Comparison of ENCODE assay signal across 28 cellular contexts in the genomic region with DNA sequence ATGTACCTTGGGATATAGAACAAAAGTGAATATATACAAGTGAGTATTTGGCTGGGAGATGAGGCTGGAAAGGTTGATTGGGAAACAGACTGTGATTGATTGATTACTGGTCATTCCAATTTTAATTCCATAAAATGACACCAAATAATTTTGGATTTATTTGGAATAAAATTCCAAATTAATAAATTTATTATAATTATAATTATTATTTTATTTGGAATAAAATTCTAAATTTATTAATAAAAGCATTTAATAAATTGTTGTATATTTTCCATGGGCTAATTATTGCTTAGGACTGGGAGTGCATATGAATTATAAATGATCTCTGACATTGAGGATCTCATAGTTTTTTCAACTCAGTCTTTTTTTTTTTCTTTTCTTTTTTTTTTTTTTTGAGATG.
"Had no signal": no experiment of that assay in that cellular context is flagged by ENCODE, and none has a peak within 500 bp of the region (broad histone marks: within the 10 kb centered on the region; RNA-seq: fewer than 3 reads in every experiment).

No MANE protein-coding gene starts in this region.

- H3K4me1 ChIP-seq: parathyroid adenoma, prostate gland, right atrium auricular region, right lobe of liver, sigmoid colon, stomach, tibial artery, transverse colon, upper lobe of left lung, vagina had no signal

- H3K9me3 ChIP-seq: ovary, prostate gland, right atrium auricular region, right lobe of liver, sigmoid colon, stomach, thoracic aorta, tibial artery, transverse colon, upper lobe of left lung, vagina had no signal

- H3K27ac ChIP-seq: ovary, parathyroid adenoma, prostate gland, right atrium auricular region, right lobe of liver, sigmoid colon, stomach, thoracic aorta, tibial artery, transverse colon, upper lobe of left lung, vagina had no signal

- H3K36me3 ChIP-seq: neural progenitor cell, ovary, prostate gland, right atrium auricular region, right lobe of liver, sigmoid colon, stomach, thoracic aorta, tibial artery, transverse colon, upper lobe of left lung, vagina had no signal

- H3K27ac Mint-ChIP-seq: naive thymus-derived CD4-positive, alpha-beta T cell; natural killer cell; nephron; neural progenitor cell; stimulated activated effector memory CD8-positive, alpha-beta T cell treated with anti-CD3 and anti-CD28 coated beads, Interleukin-12 subunit alpha, Interleukin-12 subunit beta, amount 100 ng/mL, for 72 hours; stimulated activated naive B cell treated with anti-CD40 and anti-IgM and Interleukin-4, amounts not matched to agents 10 μg/mL and 1 μg/mL and 100 μg/mL, for 72 hours; stimulated activated naive CD8-positive, alpha-beta T cell treated with anti-CD3 and anti-CD28 coated beads, Interleukin-15, Interleukin-2, amounts not matched to agents 100 ng/mL and 50 ng/mL, for 24 hours had no signal

- ATAC-seq: naive thymus-derived CD4-positive, alpha-beta T cell; natural killer cell; right lobe of liver; stimulated activated effector memory CD8-positive, alpha-beta T cell treated with anti-CD3 and anti-CD28 coated beads, Interleukin-12 subunit alpha, Interleukin-12 subunit beta, amount 100 ng/mL, for 72 hours; stimulated activated naive B cell treated with anti-CD40 and anti-IgM and Interleukin-4, amounts not matched to agents 10 μg/mL and 1 μg/mL and 100 μg/mL, for 72 hours had no signal

- H3K4me1 Mint-ChIP-seq: naive thymus-derived CD4-positive, alpha-beta T cell; natural killer cell; nephron; stimulated activated effector memory CD8-positive, alpha-beta T cell treated with anti-CD3 and anti-CD28 coated beads, Interleukin-12 subunit alpha, Interleukin-12 subunit beta, amount 100 ng/mL, for 72 hours; stimulated activated naive B cell treated with anti-CD40 and anti-IgM and Interleukin-4, amounts not matched to agents 10 μg/mL and 1 μg/mL and 100 μg/mL, for 72 hours had no signal

- H3K9me3 Mint-ChIP-seq: natural killer cell; nephron; neural progenitor cell; stimulated activated effector memory CD8-positive, alpha-beta T cell treated with anti-CD3 and anti-CD28 coated beads, Interleukin-12 subunit alpha, Interleukin-12 subunit beta, amount 100 ng/mL, for 72 hours; stimulated activated naive B cell treated with anti-CD40 and anti-IgM and Interleukin-4, amounts not matched to agents 10 μg/mL and 1 μg/mL and 100 μg/mL, for 72 hours; stimulated activated naive CD8-positive, alpha-beta T cell treated with anti-CD3 and anti-CD28 coated beads, Interleukin-15, Interleukin-2, amounts not matched to agents 100 ng/mL and 50 ng/mL, for 24 hours had no signal

- H3K9ac ChIP-seq: neural progenitor cell, parathyroid adenoma had no signal

- H3K36me3 Mint-ChIP-seq: natural killer cell; neural progenitor cell; stimulated activated effector memory CD8-positive, alpha-beta T cell treated with anti-CD3 and anti-CD28 coated beads, Interleukin-12 subunit alpha, Interleukin-12 subunit beta, amount 100 ng/mL, for 72 hours; stimulated activated naive B cell treated with anti-CD40 and anti-IgM and Interleukin-4, amounts not matched to agents 10 μg/mL and 1 μg/mL and 100 μg/mL, for 72 hours had no signal

- DNase-seq: naive thymus-derived CD4-positive, alpha-beta T cell; natural killer cell; occipital lobe; ovary; retina; right lobe of liver; sigmoid colon; small intestine; stimulated activated CD4-positive, alpha-beta T cell treated with anti-CD3 and anti-CD28 coated beads, Interleukin-15, amount 100 ng/mL, for 24 hours; stimulated activated CD4-positive, alpha-beta T cell treated with anti-CD3 and anti-CD28 coated beads, Interleukin-2, amount 100 ng/mL, for 24 hours; stimulated activated CD4-positive, alpha-beta T cell treated with anti-CD3 and anti-CD28 coated beads, Interleukin-2, amount 100 ng/mL, for 48 hours; stimulated activated CD4-positive, alpha-beta T cell treated with anti-CD3 and anti-CD28 coated beads, Interleukin-4, amount 100 ng/mL, for 24 hours; stimulated activated naive B cell treated with anti-CD40 and anti-IgM and Interleukin-4, amounts not matched to agents 10 μg/mL and 1 μg/mL and 100 μg/mL, for 72 hours; stimulated activated naive CD4-positive, alpha-beta T cell treated with Interleukin-2 at 50 U/mL for 16 hours; stomach; tibial artery; transverse colon; upper lobe of left lung had no signal

- H3K27me3 ChIP-seq: neural progenitor cell, ovary, right atrium auricular region, right lobe of liver, upper lobe of left lung, vagina had no signal

- H3K4me3 ChIP-seq: neural progenitor cell, ovary, prostate gland, right atrium auricular region, right lobe of liver, sigmoid colon, stomach, thoracic aorta, tibial artery, transverse colon, upper lobe of left lung, vagina had no signal

- FAIRE-seq: small intestine, urothelium cell line had no signal

- H3K4me3 Mint-ChIP-seq: naive thymus-derived CD4-positive, alpha-beta T cell; natural killer cell; nephron; neural progenitor cell; stimulated activated effector memory CD8-positive, alpha-beta T cell treated with anti-CD3 and anti-CD28 coated beads, Interleukin-12 subunit alpha, Interleukin-12 subunit beta, amount 100 ng/mL, for 72 hours; stimulated activated naive B cell treated with anti-CD40 and anti-IgM and Interleukin-4, amounts not matched to agents 10 μg/mL and 1 μg/mL and 100 μg/mL, for 72 hours; stimulated activated naive CD8-positive, alpha-beta T cell treated with anti-CD3 and anti-CD28 coated beads, Interleukin-15, Interleukin-2, amounts not matched to agents 100 ng/mL and 50 ng/mL, for 24 hours had no signal
